24 cellular contexts compared by ENCODE assay signal in genomic region chr9:126709241-126709640, GRCh38.
"Had no signal": no experiment of that assay in that cellular context is flagged by ENCODE, and none has a peak within 500 bp of the region (broad histone marks: within the 10 kb centered on the region; RNA-seq: fewer than 3 reads in every experiment).

No MANE protein-coding gene starts in this region.

- H3K27me3 ChIP-seq: ovary had no signal

- H3K4me3 Mint-ChIP-seq: activated B cell treated with CpG ODN at 0.5 μM for 24 hours; activated naive CD4-positive, alpha-beta T cell treated with anti-CD3 and anti-CD28 coated beads, Interleukin-2, amount 50 U/mL, for 24 hours; activated naive CD8-positive, alpha-beta T cell treated with anti-CD3 and anti-CD28 coated beads, Interleukin-2, amount 50 U/mL, for 24 hours; activated T-helper 17 cell treated with anti-CD3 and anti-CD28 coated beads, Interleukin-2, amount 50 U/mL, for 72 hours; effector memory CD8-positive, alpha-beta T cell; nephron; T-helper 2 cell treated with Interferon-gamma antibody and Interleukin-4, amounts not matched to agents 5 μg/mL and 100 μg/mL, for 36 hours had no signal

- H3K27ac Mint-ChIP-seq: activated B cell treated with CpG ODN at 0.5 μM for 24 hours; activated naive CD4-positive, alpha-beta T cell treated with anti-CD3 and anti-CD28 coated beads, Interleukin-2, amount 50 U/mL, for 24 hours; activated naive CD8-positive, alpha-beta T cell treated with anti-CD3 and anti-CD28 coated beads, Interleukin-2, amount 50 U/mL, for 24 hours; activated T-helper 17 cell treated with anti-CD3 and anti-CD28 coated beads, Interleukin-2, amount 50 U/mL, for 72 hours; effector memory CD8-positive, alpha-beta T cell; nephron; progenitor cell of endocrine pancreas; T-helper 2 cell treated with Interferon-gamma antibody and Interleukin-4, amounts not matched to agents 5 μg/mL and 100 μg/mL, for 36 hours had no signal

- H3K36me3 ChIP-seq: heart left ventricle, left lung, ovary, tibial nerve had no signal

- H3K4me3 ChIP-seq: heart left ventricle, left lung, ovary, tibial nerve had no signal

- H3K9me3 ChIP-seq: heart left ventricle, left lung, ovary, tibial nerve had no signal

- H3K9me3 Mint-ChIP-seq: activated B cell treated with CpG ODN at 0.5 μM for 24 hours; activated naive CD4-positive, alpha-beta T cell treated with anti-CD3 and anti-CD28 coated beads, Interleukin-2, amount 50 U/mL, for 24 hours; activated naive CD8-positive, alpha-beta T cell treated with anti-CD3 and anti-CD28 coated beads, Interleukin-2, amount 50 U/mL, for 24 hours; activated T-helper 17 cell treated with anti-CD3 and anti-CD28 coated beads, Interleukin-2, amount 50 U/mL, for 72 hours; effector memory CD8-positive, alpha-beta T cell; nephron; T-helper 2 cell treated with Interferon-gamma antibody and Interleukin-4, amounts not matched to agents 5 μg/mL and 100 μg/mL, for 36 hours had no signal

- ATAC-seq: activated naive CD8-positive, alpha-beta T cell treated with anti-CD3 and anti-CD28 coated beads, Interleukin-2, amount 50 U/mL, for 24 hours; activated T-helper 17 cell treated with anti-CD3 and anti-CD28 coated beads, Interleukin-2, amount 50 U/mL, for 72 hours; effector memory CD8-positive, alpha-beta T cell; heart left ventricle; left lung had no signal

- H3K27ac ChIP-seq: heart left ventricle, left lung, ovary, tibial nerve had no signal

- H3K36me3 Mint-ChIP-seq: activated naive CD4-positive, alpha-beta T cell treated with anti-CD3 and anti-CD28 coated beads, Interleukin-2, amount 50 U/mL, for 24 hours had no signal

- DNase-seq: activated B cell treated with CpG ODN at 0.5 μM for 24 hours; activated CD4-positive, alpha-beta T cell treated with anti-CD3 and anti-CD28 coated beads, Interleukin-2, amount 50 U/mL, for 1 hour; activated CD8-positive, alpha-beta memory T cell treated with anti-CD3 and anti-CD28 coated beads, Interleukin-2, amount 50 U/mL, for 4 hours; activated naive CD8-positive, alpha-beta T cell treated with anti-CD3 and anti-CD28 coated beads, Interleukin-2, amount 50 U/mL, for 24 hours; activated T-cell treated with anti-CD3 and anti-CD28 coated beads, Interleukin-2, amount 50 U/mL, for 1 hour; amygdala; caudate nucleus; cortex of kidney; effector memory CD8-positive, alpha-beta T cell; erythroblast; heart left ventricle; kidney glomerular epithelial cell; left lung; mammary epithelial cell; ovary; stimulated activated CD4-positive, alpha-beta T cell treated with anti-CD3 and anti-CD28 coated beads, Interleukin-15, amount 100 ng/mL, for 24 hours; stimulated activated naive CD4-positive, alpha-beta T cell; T-helper 1 cell had no signal
